ENCODE assay signal across 6 cellular contexts in the genomic region with DNA sequence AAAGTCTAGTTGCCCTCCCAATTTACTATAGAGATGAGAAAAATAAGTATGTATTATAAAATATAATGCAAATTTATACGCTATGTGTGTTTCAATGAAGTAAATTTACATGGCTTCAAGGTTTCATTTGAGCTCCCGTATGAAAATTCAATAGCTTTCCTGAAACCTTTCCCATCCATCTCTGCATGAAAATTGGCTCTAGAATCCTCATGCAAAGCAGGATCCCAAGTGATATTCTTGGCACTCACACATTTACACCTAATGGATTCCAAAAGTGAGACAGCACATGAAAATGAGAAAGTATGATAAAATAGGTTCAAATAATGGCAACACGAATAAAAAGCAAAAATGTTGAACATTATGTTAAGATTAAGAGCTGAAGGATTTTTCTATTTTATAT.
"Had no signal": no experiment of that assay in that cellular context is flagged by ENCODE, and none has a peak within 500 bp of the region (broad histone marks: within the 10 kb centered on the region; RNA-seq: fewer than 3 reads in every experiment).

No MANE protein-coding gene starts in this region.

- H3K4me2 ChIP-seq: GM23338 had no signal

- H3K4me3 ChIP-seq: GM23338 had no signal

- ATAC-seq: GM23338, HepG2 had no signal

- H2AFZ ChIP-seq: GM23338 had no signal

- DNase-seq: H9, HCEC 1CT, KBM-7 had no signal

- H3K27ac ChIP-seq: HL-60 had no signal
